ENCODE assay signal across 14 cellular contexts in the genomic region with DNA sequence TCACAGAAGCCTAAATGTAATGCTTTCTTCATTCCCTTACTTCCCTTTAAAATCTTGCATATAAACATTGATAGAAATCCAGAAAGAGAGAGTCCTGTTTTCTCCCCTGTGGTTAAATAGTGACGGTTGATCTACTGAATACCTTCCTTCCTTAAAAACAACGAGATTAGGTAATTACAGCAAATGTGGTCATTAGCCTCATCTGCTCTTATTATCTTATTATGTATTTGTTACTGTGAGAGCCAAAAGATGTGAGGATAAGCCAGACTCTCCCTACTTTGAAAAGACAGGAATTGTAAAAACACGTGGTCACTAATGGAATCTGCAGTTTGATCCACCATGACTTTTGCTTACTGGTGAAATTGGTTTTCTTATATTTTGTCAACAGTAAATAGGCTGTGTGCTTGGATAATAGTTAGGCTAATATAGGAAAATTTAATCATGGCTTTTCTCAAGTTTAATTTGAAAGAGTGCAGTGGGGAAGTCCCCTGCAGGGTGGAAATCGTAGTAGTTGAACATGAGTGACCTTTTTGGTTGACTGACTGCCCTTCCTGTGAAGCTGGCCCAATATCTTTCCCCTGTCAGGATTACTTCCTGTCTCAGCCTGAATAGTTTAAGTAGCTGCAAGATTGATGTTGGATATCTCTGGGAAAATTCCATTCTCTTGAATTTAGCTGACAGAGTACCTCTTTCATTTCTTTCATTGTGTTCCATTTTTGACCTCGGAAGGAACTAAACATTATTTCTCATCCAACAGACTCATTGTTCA.
A peak's percentile ranks its signal among the peaks of the same experiment; 100 is the strongest.
DNase-seq lines count a peak whose midpoint lies in the region; ATAC-seq, FAIRE-seq and TF ChIP-seq lines count a peak whose summit lies in the region.
"Had no signal": no experiment of that assay in that cellular context is flagged by ENCODE, and none has a peak within 500 bp of the region (broad histone marks: within the 10 kb centered on the region; RNA-seq: fewer than 3 reads in every experiment).

No MANE protein-coding gene starts in this region.

- RAD21 ChIA-PET in GM12878 (lab: Charles Lee; ENCODE audit: unreplicated experiment) = interaction anchor here (0.6 to 5.5 kb wide), 5 partner anchors 9 to 30 kb away, joined by 3 to 59 read pairs (median 4); no protein-coding TSS in a partner anchor

- DNase-seq in NCI-H146 (lab: John Stamatoyannopoulos, UW) = peak; percentile 4
- DNase-seq in NCI-H146 treated with DMSO at 0.1 percent for 48 hours (lab: John Stamatoyannopoulos, UW; ENCODE audit: unreplicated experiment) = no peak
- peak; percentile 63 for DNase-seq in NB4 (ENCODE audit: low read depth)
- DNase-seq in GM12878 (ENCODE audit: low read depth, low spot score) = no peak
- no peak for DNase-seq in progenitor cell of endocrine pancreas (ENCODE audit: low spot score, unreplicated experiment)
- DNase-seq in activated gamma-delta T cell (lab: John Stamatoyannopoulos, UW) = no peak
- no peak for DNase-seq in HuH-7.5 (ENCODE audit: low spot score)
- DNase-seq in occipital lobe (lab: John Stamatoyannopoulos, UW) = no peak
- DNase-seq: 8988T; activated CD4-positive, alpha-beta T cell treated with anti-CD3 and anti-CD28 coated beads for 1 hour; midbrain; MM.1S; stimulated activated CD4-positive, alpha-beta T cell treated with anti-CD3 and anti-CD28 coated beads, Interleukin-4, amount 100 ng/mL, for 1 hour had no signal

- H3K9me3 Mint-ChIP-seq in progenitor cell of endocrine pancreas (ENCODE audit: low read depth) = no peaks in the 10 kb centered on the region
- H3K9me3 Mint-ChIP-seq: central memory CD8-positive, alpha-beta T cell had no signal

- TSS peak; percentile 7 for BruUV-seq in GM12878 (replicated peaks; lab: Mats Ljungman, UMichigan)

- H3K27ac ChIP-seq in GM12878 (ENCODE audit: control insufficient read depth, insufficient read depth) = peak overlapping the region; percentile 62

- no peaks in the 10 kb centered on the region for H4K20me1 ChIP-seq in GM12878 (ENCODE audit: control insufficient read depth, insufficient read depth)

- no peak for TF ChIP-seq CTCF in NB4 (IDR thresholded peaks at IDR 0.05; ENCODE audit: low read depth, low read length)
- no peak for TF ChIP-seq CTCF in GM12878 (IDR thresholded peaks at IDR 0.05 in 2 of 3, conservative IDR thresholded peaks at IDR 0.05 in 1 of 3; ENCODE audit: control insufficient read depth in 2 of 3, extremely low read depth in 1 of 3, insufficient read depth in 1 of 3, low read depth in 3 of 3, low read length in 3 of 3)
- TF ChIP-seq CTCF in progenitor cell of endocrine pancreas (IDR thresholded peaks at IDR 0.05; ENCODE audit: unreplicated experiment) = no peak

- intact Hi-C loops in GM12878 (cut with micrococcal nuclease; ENCODE audit: unreplicated experiment) = loop anchor here (5.0 kb wide), 1 partner anchor 431 kb away; no protein-coding TSS in a partner anchor

- H3K9me3 ChIP-seq in GM12878 (replicated peaks; ENCODE audit: control insufficient read depth, insufficient read depth, low read length) = no peaks in the 10 kb centered on the region

- peaks cover 94% of the 10 kb centered on the region for H3K79me2 ChIP-seq in GM12878 (ENCODE audit: control insufficient read depth, insufficient read depth, low read length)

- no peak for TF ChIP-seq RAD21 in GM12878 (IDR thresholded peaks at IDR 0.05; ENCODE audit: insufficient read depth, low read depth, low read length)

- H3K4me1 Mint-ChIP-seq in progenitor cell of endocrine pancreas (ENCODE audit: low read depth) = peaks cover 66% of the 10 kb centered on the region

- TF ChIP-seq EP300 in GM12878 (IDR thresholded peaks at IDR 0.05; ENCODE audit: borderline replicate concordance in 1 of 2, control insufficient read depth in 1 of 2, low read depth in 2 of 2, low read length in 2 of 2) = no peak

- peak overlapping the region; percentile 71 for H3K4me2 ChIP-seq in GM12878 (ENCODE audit: control insufficient read depth, insufficient read depth)

- peak overlapping the region; percentile 63 for H3K27ac Mint-ChIP-seq in progenitor cell of endocrine pancreas

- H3K27me3 ChIP-seq in GM12878 (replicated peaks in 1 of 2; ENCODE audit: control insufficient read depth in 2 of 2, insufficient read depth in 2 of 2, low read length in 1 of 2) = no peaks in the 10 kb centered on the region

- peak overlapping the region; percentile 24; the same call in 1 of the 2 replicates for H3K9ac ChIP-seq in GM12878 (ENCODE audit: control insufficient read depth, insufficient read depth, low read length)

- TF ChIP-seq POLR2A in NB4 (IDR thresholded peaks at IDR 0.05; ENCODE audit: extremely low read depth, insufficient read length) (no peak), GM12878 (IDR thresholded peaks at IDR 0.05; ENCODE audit: low read depth, low read length) (no peak)

- ATAC-seq in GM12878 = peak; percentile 13; the same call in 1 of the 3 replicates

- in situ Hi-C loops in GM12878 (cut with MboI) = no loop called here

- POLR2A ChIA-PET in GM12878 (lab: Charles Lee) = interaction anchor here (0.6 to 1.3 kb wide), 3 partner anchors 14 to 112 kb away, joined by 3 to 5 read pairs (median 3); no protein-coding TSS in a partner anchor

- CTCF ChIA-PET in GM12878 (lab: Yijun Ruan, JAX) = interaction anchor here (0.8 to 1.2 kb wide), 2 partner anchors 19 to 36 kb away, joined by 3 to 6 read pairs; no protein-coding TSS in a partner anchor

- no peak overlapping the region for H2AFZ ChIP-seq in GM12878 (ENCODE audit: control insufficient read depth, low read depth, low read length)

- peaks cover 0 to 3% of the 10 kb centered on the region in 2 experiments; a peak in 1 of 4 replicates for H3K36me3 ChIP-seq in GM12878 (ENCODE audit: control insufficient read depth in 2 of 2, insufficient read depth in 2 of 2, low read length in 1 of 2)

- H3K27me3 Mint-ChIP-seq in progenitor cell of endocrine pancreas = no peaks in the 10 kb centered on the region
- H3K27me3 Mint-ChIP-seq: central memory CD8-positive, alpha-beta T cell had no signal

- peaks cover 3% of the 10 kb centered on the region for H3K36me3 Mint-ChIP-seq in progenitor cell of endocrine pancreas (ENCODE audit: insufficient read depth)

- peaks cover 62% of the 10 kb centered on the region for H3K4me1 ChIP-seq in GM12878 (ENCODE audit: control insufficient read depth, insufficient read depth, low read length)

- FAIRE-seq in GM12878 (lab: Jason Lieb, UNC) = no peak

- 51% methylated on average over 5 of the region's 5 CpGs for WGBS in GM12878 (ENCODE audit: insufficient coverage, insufficient replicate concordance, low lambda C conversion rate, missing lambda C conversion rate)

- H3K4me3 Mint-ChIP-seq in progenitor cell of endocrine pancreas (ENCODE audit: low read depth) = no peak overlapping the region
- H3K4me3 Mint-ChIP-seq: central memory CD8-positive, alpha-beta T cell had no signal

- no peak overlapping the region for H3K4me3 ChIP-seq in NB4 (ENCODE audit: low read depth, low read length)
- peak overlapping the region; percentile 35; the same call in 1 of the 2 replicates for H3K4me3 ChIP-seq in GM12878

- SMC1A ChIA-PET in GM12878 (lab: Charles Lee; ENCODE audit: uncharacterized antibody, unreplicated experiment) = interaction anchor here (1.2 to 20.9 kb wide), 7 partner anchors 13 to 81 kb away, joined by 4 to 301 read pairs (median 7); no protein-coding TSS in a partner anchor

TF ChIP-seq in GM12878, 131 proteins besides CTCF, POLR2A, EP300 and RAD21 (continues in another document):
- TF ChIP-seq RB1 (IDR thresholded peaks at IDR 0.05; ENCODE audit: borderline replicate concordance) = no peak
- TF ChIP-seq, protein P1, sequence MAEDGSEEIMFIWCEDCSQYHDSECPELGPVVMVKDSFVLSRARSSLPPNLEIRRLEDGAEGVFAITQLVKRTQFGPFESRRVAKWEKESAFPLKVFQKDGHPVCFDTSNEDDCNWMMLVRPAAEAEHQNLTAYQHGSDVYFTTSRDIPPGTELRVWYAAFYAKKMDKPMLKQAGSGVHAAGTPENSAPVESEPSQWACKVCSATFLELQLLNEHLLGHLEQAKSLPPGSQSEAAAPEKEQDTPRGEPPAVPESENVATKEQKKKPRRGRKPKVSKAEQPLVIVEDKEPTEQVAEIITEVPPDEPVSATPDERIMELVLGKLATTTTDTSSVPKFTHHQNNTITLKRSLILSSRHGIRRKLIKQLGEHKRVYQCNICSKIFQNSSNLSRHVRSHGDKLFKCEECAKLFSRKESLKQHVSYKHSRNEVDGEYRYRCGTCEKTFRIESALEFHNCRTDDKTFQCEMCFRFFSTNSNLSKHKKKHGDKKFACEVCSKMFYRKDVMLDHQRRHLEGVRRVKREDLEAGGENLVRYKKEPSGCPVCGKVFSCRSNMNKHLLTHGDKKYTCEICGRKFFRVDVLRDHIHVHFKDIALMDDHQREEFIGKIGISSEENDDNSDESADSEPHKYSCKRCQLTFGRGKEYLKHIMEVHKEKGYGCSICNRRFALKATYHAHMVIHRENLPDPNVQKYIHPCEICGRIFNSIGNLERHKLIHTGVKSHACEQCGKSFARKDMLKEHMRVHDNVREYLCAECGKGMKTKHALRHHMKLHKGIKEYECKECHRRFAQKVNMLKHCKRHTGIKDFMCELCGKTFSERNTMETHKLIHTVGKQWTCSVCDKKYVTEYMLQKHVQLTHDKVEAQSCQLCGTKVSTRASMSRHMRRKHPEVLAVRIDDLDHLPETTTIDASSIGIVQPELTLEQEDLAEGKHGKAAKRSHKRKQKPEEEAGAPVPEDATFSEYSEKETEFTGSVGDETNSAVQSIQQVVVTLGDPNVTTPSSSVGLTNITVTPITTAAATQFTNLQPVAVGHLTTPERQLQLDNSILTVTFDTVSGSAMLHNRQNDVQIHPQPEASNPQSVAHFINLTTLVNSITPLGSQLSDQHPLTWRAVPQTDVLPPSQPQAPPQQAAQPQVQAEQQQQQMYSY (CRISPR knock-in tag; IDR thresholded peaks at IDR 0.05) = no peak
- TF ChIP-seq BMI1 (IDR thresholded peaks at IDR 0.05; ENCODE audit: borderline replicate concordance) = no peak
- TF ChIP-seq EGR1 (IDR thresholded peaks at IDR 0.05; ENCODE audit: borderline replicate concordance in 1 of 2, low read depth in 2 of 2, low read length in 2 of 2) = no peak
- TF ChIP-seq PAX8 (IDR thresholded peaks at IDR 0.05) = no peak

Comparison
In these comparisons a context has a peak if more than half of its experiments do, and no peak if none do; other contexts are left out.
1. DNase-seq: peak in NCI-H146 (single experiment) and NB4 (single experiment); none in NCI-H146 treated with DMSO at 0.1 percent for 48 hours (single experiment), GM12878 (single experiment), progenitor cell of endocrine pancreas (single experiment), activated gamma-delta T cell (single experiment), HuH-7.5 (single experiment) and occipital lobe (single experiment).